Comparison of ENCODE assay signal across 8 cellular contexts in genomic region chr6:75284285-75285155, GRCh38. TPM values are rescaled to one million over a fixed set of nuclear protein-coding genes. Genes with fewer than 3 reads are reported as not detected.
DNase-seq lines count a peak whose midpoint lies in the region; ATAC-seq and TF ChIP-seq lines count a peak whose summit lies in the region.

Gene TMEM30A (minus strand): TSS chr6:75284792. CDS start chr6:75284638, 154 bp downstream.

- H3K27ac Mint-ChIP-seq in activated naive CD4-positive, alpha-beta T cell treated with anti-CD3 and anti-CD28 coated beads for 36 hours: no peak within 1 kb of the TSS

- TF ChIP-seq CTCF in GM06990 (IDR thresholded peaks at IDR 0.05; ENCODE audit: insufficient read depth, low read length, poor library complexity, severe bottlenecking): no peak
- TF ChIP-seq CTCF in NB4 (IDR thresholded peaks at IDR 0.05; ENCODE audit: low read depth, low read length): no peak
- TF ChIP-seq CTCF in gastroesophageal sphincter (IDR thresholded peaks at IDR 0.05): peak in 2 of 4 experiments; percentile 16 to 21
- TF ChIP-seq CTCF in neutrophil (IDR thresholded peaks at IDR 0.05): peak; percentile 51

- H3K4me3 ChIP-seq in GM06990 (replicated peaks; ENCODE audit: low read depth, low read length) (peak within 1 kb of the TSS; percentile 100), NB4 (ENCODE audit: low read depth, low read length) (peak within 1 kb of the TSS; percentile 96), gastroesophageal sphincter (peak within 1 kb of the TSS; percentile 76 to 87), neutrophil (ENCODE audit: low read depth in 1 of 2, low read length in 1 of 2) (peak within 1 kb of the TSS; percentile 95)

- H3K9me3 Mint-ChIP-seq in activated naive CD4-positive, alpha-beta T cell treated with anti-CD3 and anti-CD28 coated beads for 36 hours: no peaks in the 10 kb centered on the region

- TF ChIP-seq POLR2A in NB4 (IDR thresholded peaks at IDR 0.05; ENCODE audit: extremely low read depth, insufficient read length) (peak; percentile 88), gastroesophageal sphincter (IDR thresholded peaks at IDR 0.05) (peak; percentile 73 to 76)

- no peaks in the 10 kb centered on the region for H3K36me3 ChIP-seq in GM06990 (ENCODE audit: control insufficient read depth, insufficient read depth, low read length)
- no peaks in the 10 kb centered on the region for H3K36me3 ChIP-seq in gastroesophageal sphincter
- no peaks in the 10 kb centered on the region for H3K36me3 ChIP-seq in neutrophil

- intact Hi-C loops in activated naive CD4-positive, alpha-beta T cell treated with anti-CD3 and anti-CD28 coated beads for 36 hours (cut with micrococcal nuclease): loop anchor here (1.0 to 5.0 kb wide), 9 partner anchors 9 to 1822 kb away; partner anchors contain the start of genes COX7A2, EEF1A1, MTO1 and MYO6

- H3K9me3 ChIP-seq in gastroesophageal sphincter (no peaks in the 10 kb centered on the region), neutrophil (no peaks in the 10 kb centered on the region)

- no peak for TF ChIP-seq EP300 in gastroesophageal sphincter (IDR thresholded peaks at IDR 0.05)

- H3K4me1 ChIP-seq in gastroesophageal sphincter (peaks cover 9 to 60% (median 12%) of the 10 kb centered on the region in 3 donors), neutrophil (ENCODE audit: control insufficient read depth in 1 of 2, insufficient read depth in 1 of 2, low read depth in 1 of 2, low read length in 1 of 2) (peaks cover 53 to 62% of the 10 kb centered on the region in 2 experiments)

- DNase-seq in GM06990 (ENCODE audit: extremely low read depth, insufficient read length) (peak; percentile 96), NB4 (ENCODE audit: low read depth) (peak; percentile 99), SK-N-DZ (ENCODE audit: low spot score) (peak; percentile 100), substantia nigra (lab: John Stamatoyannopoulos, UW) (peak; percentile 76 to 99 (median 96))
- DNase-seq in activated naive CD4-positive, alpha-beta T cell treated with anti-CD3 and anti-CD28 coated beads for 36 hours: peak; percentile 97

- ATAC-seq in HG02571 (IDR thresholded peaks at IDR 0.05; ENCODE audit: unreplicated experiment) (peak; percentile 94), gastroesophageal sphincter (peak; percentile 100)

- H3K27me3 Mint-ChIP-seq in activated naive CD4-positive, alpha-beta T cell treated with anti-CD3 and anti-CD28 coated beads for 36 hours (ENCODE audit: low read depth): no peaks in the 10 kb centered on the region

- H3K27me3 ChIP-seq in GM06990 (replicated peaks; ENCODE audit: control insufficient read depth, insufficient read depth, low read length) (no peaks in the 10 kb centered on the region), gastroesophageal sphincter (no peaks in the 10 kb centered on the region), neutrophil (no peaks in the 10 kb centered on the region)

- H3K36me3 Mint-ChIP-seq in activated naive CD4-positive, alpha-beta T cell treated with anti-CD3 and anti-CD28 coated beads for 36 hours (ENCODE audit: low read depth): peaks cover 3% of the 10 kb centered on the region

- H3K27ac ChIP-seq in gastroesophageal sphincter (peak within 1 kb of the TSS; percentile 67 to 96 (median 94)), neutrophil (peak within 1 kb of the TSS; percentile 92), substantia nigra (ENCODE audit: low read depth, low read length, poor library complexity, severe bottlenecking) (peak within 1 kb of the TSS; percentile 76)

- 0 to 1% methylated on average over 16 to 37 of the region's 74 CpGs for WGBS in gastroesophageal sphincter (ENCODE audit: low coverage in 1 of 2), 2 donors

- H3K4me1 Mint-ChIP-seq in activated naive CD4-positive, alpha-beta T cell treated with anti-CD3 and anti-CD28 coated beads for 36 hours (ENCODE audit: low read depth): peaks cover 44% of the 10 kb centered on the region

- CTCF ChIA-PET in activated naive CD4-positive, alpha-beta T cell treated with anti-CD3 and anti-CD28 coated beads for 36 hours (lab: Charles Lee): interaction anchor here (0.6 to 5.1 kb wide), 7 partner anchors 9 to 338 kb away, joined by 3 to 47 read pairs (median 4); no protein-coding TSS in a partner anchor

- H3K4me3 Mint-ChIP-seq in activated naive CD4-positive, alpha-beta T cell treated with anti-CD3 and anti-CD28 coated beads for 36 hours: no peak within 1 kb of the TSS

RNA-seq across cellular contexts. Expression of gene TMEM30A, which starts in this region (rescaled TPM):
- polyA plus RNA-seq in SK-N-DZ (2014; cell fraction: cytosol; rRNA removed): 49.6 and 50.8 TPM in 2 replicates
- polyA plus RNA-seq in SK-N-DZ (2014; cell fraction: nucleus; rRNA removed): 24.2 and 24.6 TPM in 2 replicates
- total RNA-seq in activated naive CD4-positive, alpha-beta T cell treated with anti-CD3 and anti-CD28 coated beads for 36 hours: 10 to 100 TPM; 68.9 to 76.0 TPM
- 100 to 1,000 TPM in 2 of 4 donors, 10 to 100 TPM in 2; 90.2 to 125 (median 97.5) TPM for total RNA-seq in gastroesophageal sphincter

Comparison
In these comparisons a context has a peak if more than half of its experiments do, and no peak if none do; other contexts are left out.
1. Peak in every context shown above with its lines: DNase-seq, ATAC-seq, H3K4me3 ChIP-seq and H3K27ac ChIP-seq.